30 cellular contexts compared by ENCODE assay signal in genomic region chr3:23193835-23194234, GRCh38.
"Had no signal": no experiment of that assay in that cellular context is flagged by ENCODE, and none has a peak within 500 bp of the region (broad histone marks: within the 10 kb centered on the region; RNA-seq: fewer than 3 reads in every experiment).

No MANE protein-coding gene starts in this region.

- ATAC-seq: activated CD4-positive, alpha-beta T cell treated with anti-CD3 and anti-CD28 coated beads for 36 hours; activated CD4-positive, CD25-positive, alpha-beta regulatory T cell treated with anti-CD3 and anti-CD28 coated beads, Interleukin-2, amount 50 U/mL, for 24 hours; activated CD8-positive, alpha-beta memory T cell treated with anti-CD3 and anti-CD28 coated beads, Interleukin-2, amount 10 ng/mL, durations not matched to agents 7 days and 5 days; activated CD8-positive, alpha-beta T cell treated with anti-CD3 and anti-CD28 coated beads, Interleukin-2, amount 10 ng/mL, durations not matched to agents 7 days and 5 days; activated naive CD4-positive, alpha-beta T cell treated with anti-CD3 and anti-CD28 coated beads, Interleukin-2, amount 50 U/mL, for 72 hours; body of pancreas; WTC11 had no signal

- DNase-seq: activated CD4-positive, alpha-beta memory T cell treated with anti-CD3 and anti-CD28 coated beads, Interleukin-2, amount 10 ng/mL, durations not matched to agents 7 days and 5 days; activated CD4-positive, alpha-beta T cell treated with anti-CD3 and anti-CD28 coated beads for 1 hour; activated CD4-positive, alpha-beta T cell treated with anti-CD3 and anti-CD28 coated beads for 36 hours; activated CD4-positive, alpha-beta T cell treated with anti-CD3 and anti-CD28 coated beads for 48 hours; activated CD4-positive, alpha-beta T cell treated with anti-CD3 and anti-CD28 coated beads, Interleukin-2, amount 10 ng/mL, durations not matched to agents 7 days and 5 days; activated CD4-positive, alpha-beta T cell treated with anti-CD3 and anti-CD28 coated beads, Interleukin-2, amount 50 U/mL, for 48 hours; activated CD4-positive, CD25-positive, alpha-beta regulatory T cell; activated CD8-positive, alpha-beta memory T cell treated with anti-CD3 and anti-CD28 coated beads for 24 hours; activated CD8-positive, alpha-beta memory T cell treated with anti-CD3 and anti-CD28 coated beads, Interleukin-2, amount 10 ng/mL, durations not matched to agents 7 days and 5 days; activated CD8-positive, alpha-beta memory T cell treated with anti-CD3 and anti-CD28 coated beads, Interleukin-2, amount 50 U/mL, for 48 hours; activated CD8-positive, alpha-beta T cell treated with anti-CD3 and anti-CD28 coated beads, Interleukin-2, amount 10 ng/mL, durations not matched to agents 7 days and 5 days; activated effector memory CD4-positive, alpha-beta T cell treated with Interleukin-2 at 50 U/mL for 16 hours; activated gamma-delta T cell; activated naive CD4-positive, alpha-beta T cell treated with anti-CD3 and anti-CD28 coated beads for 36 hours; activated naive CD4-positive, alpha-beta T cell treated with anti-CD3 and anti-CD28 coated beads, Interleukin-2, amount 50 U/mL, for 16 hours; activated naive CD8-positive, alpha-beta T cell treated with anti-CD3 and anti-CD28 coated beads for 36 hours; activated T-cell treated with anti-CD3 and anti-CD28 coated beads, Interleukin-2, amount 50 U/mL, for 24 hours; activated T-cell treated with anti-CD3 and anti-CD28 coated beads, Interleukin-2, amount 50 U/mL, for 48 hours; adrenal gland; amniotic stem cell; aorta; body of pancreas; brain microvascular endothelial cell; central memory CD4-positive, alpha-beta T cell; T-helper 2 cell; T-helper 9 cell; WERI-Rb-1 had no signal
